16 cellular contexts compared by ENCODE assay signal in genomic region chr7:91240546-91240945, GRCh38. TPM values are rescaled to one million over a fixed set of nuclear protein-coding genes. Genes with fewer than 3 reads are reported as not detected.
A peak's percentile ranks its signal among the peaks of the same experiment; 100 is the strongest.
DNase-seq lines count a peak whose midpoint lies in the region; ATAC-seq and TF ChIP-seq lines count a peak whose summit lies in the region.
"Had no signal": no experiment of that assay in that cellular context is flagged by ENCODE, and none has a peak within 500 bp of the region (broad histone marks: within the 10 kb centered on the region; RNA-seq: fewer than 3 reads in every experiment).

No MANE protein-coding gene starts in this region.

- H3K4me3 ChIP-seq in ACC112 (ENCODE audit: low read depth, low read length) (no peak overlapping the region), NB4 (ENCODE audit: low read depth, low read length) (no peak overlapping the region), epithelial cell of esophagus (ENCODE audit: low read length) (no peak overlapping the region)
- H3K4me3 ChIP-seq: SJSA1 had no signal

- H3K79me2 ChIP-seq in ACC112 (ENCODE audit: control insufficient read depth, insufficient read depth, low read length, unreplicated experiment) = no peaks in the 10 kb centered on the region

- intact Hi-C loops in left colon (cut with DNase I, micrococcal nuclease) = no loop called here

- no peaks in the 10 kb centered on the region for H3K36me3 ChIP-seq in ACC112 (ENCODE audit: insufficient read depth, low read length)
- H3K36me3 ChIP-seq: SJSA1 had no signal

- no peak for TF ChIP-seq CTCF in NB4 (IDR thresholded peaks at IDR 0.05; ENCODE audit: low read depth, low read length)
- TF ChIP-seq CTCF in epithelial cell of esophagus (IDR thresholded peaks at IDR 0.05; ENCODE audit: insufficient read depth, low read depth, low read length, missing control alignments) = no peak
- TF ChIP-seq CTCF in nephron (IDR thresholded peaks at IDR 0.05; ENCODE audit: unreplicated experiment in 3 of 3) = no peak

- DNase-seq in NB4 (ENCODE audit: low read depth) (peak; percentile 67), epithelial cell of esophagus (ENCODE audit: low read depth) (peak; percentile 51), left colon (no peak), NCI-H524 treated with DMSO at 0.1 percent for 48 hours (lab: John Stamatoyannopoulos, UW) (no peak)
- DNase-seq: dermis blood vessel endothelial cell, EL, head of caudate nucleus, NCI-H1694 treated with DMSO at 0.1 percent for 48 hours had no signal

- H3K4me1 Mint-ChIP-seq in nephron = peaks cover 23% of the 10 kb centered on the region
- H3K4me1 Mint-ChIP-seq: B cell had no signal

- H3K36me3 Mint-ChIP-seq in nephron (ENCODE audit: low read depth) = no peaks in the 10 kb centered on the region
- H3K36me3 Mint-ChIP-seq: activated naive CD4-positive, alpha-beta T cell treated with anti-CD3 and anti-CD28 coated beads, Interleukin-2, amount 50 U/mL, for 72 hours had no signal

- H3K27ac ChIP-seq in ACC112 (ENCODE audit: low read depth, low read length) = peak overlapping the region; percentile 59
- H3K27ac ChIP-seq: SJSA1, VCaP had no signal

- H3K27ac Mint-ChIP-seq in nephron = peak overlapping the region in 2 of 3 experiments; percentile 28 to 58
- H3K27ac Mint-ChIP-seq: B cell had no signal

- H2AFZ ChIP-seq in ACC112 (ENCODE audit: low read length, unreplicated experiment) = peak overlapping the region; percentile 91

- no peaks in the 10 kb centered on the region for H3K27me3 ChIP-seq in ACC112 (ENCODE audit: insufficient read depth, low read length)
- H3K27me3 ChIP-seq: SJSA1 had no signal

- no peaks in the 10 kb centered on the region for H3K27me3 Mint-ChIP-seq in nephron (ENCODE audit: low read depth)

- H3K9me3 Mint-ChIP-seq in nephron = no peaks in the 10 kb centered on the region
- H3K9me3 Mint-ChIP-seq: activated naive CD4-positive, alpha-beta T cell treated with anti-CD3 and anti-CD28 coated beads, Interleukin-2, amount 50 U/mL, for 72 hours had no signal

- no peak overlapping the region for H3K4me3 Mint-ChIP-seq in nephron
- H3K4me3 Mint-ChIP-seq: B cell had no signal

- no peak for TF ChIP-seq POLR2A in NB4 (IDR thresholded peaks at IDR 0.05; ENCODE audit: extremely low read depth, insufficient read length)

- ATAC-seq in left colon (no peak), HG03159 (IDR thresholded peaks at IDR 0.05; ENCODE audit: unreplicated experiment) (no peak), HG03196 (IDR thresholded peaks at IDR 0.05; ENCODE audit: unreplicated experiment) (no peak)
- ATAC-seq: activated naive CD4-positive, alpha-beta T cell treated with anti-CD3 and anti-CD28 coated beads, Interleukin-2, amount 50 U/mL, for 72 hours had no signal

- H3K4me1 ChIP-seq in ACC112 (ENCODE audit: control insufficient read depth, insufficient read depth, low read length, unreplicated experiment) = peaks cover 39% of the 10 kb centered on the region

RNA-seq across cellular contexts. Expression of gene FZD1, which starts 23.7 kb away (rescaled TPM):
- total RNA-seq in left colon = 10 to 100 TPM in 1 of 2 donors, 1 to 10 TPM in 1; 7.4 to 11.0 TPM

Comparison
In these comparisons a context has a peak if more than half of its experiments do, and no peak if none do; other contexts are left out.
1. DNase-seq: peak in NB4 (single experiment) and epithelial cell of esophagus (single experiment); none in left colon (0 of 2) and NCI-H524 treated with DMSO at 0.1 percent for 48 hours (single experiment).